In the genomic region with DNA sequence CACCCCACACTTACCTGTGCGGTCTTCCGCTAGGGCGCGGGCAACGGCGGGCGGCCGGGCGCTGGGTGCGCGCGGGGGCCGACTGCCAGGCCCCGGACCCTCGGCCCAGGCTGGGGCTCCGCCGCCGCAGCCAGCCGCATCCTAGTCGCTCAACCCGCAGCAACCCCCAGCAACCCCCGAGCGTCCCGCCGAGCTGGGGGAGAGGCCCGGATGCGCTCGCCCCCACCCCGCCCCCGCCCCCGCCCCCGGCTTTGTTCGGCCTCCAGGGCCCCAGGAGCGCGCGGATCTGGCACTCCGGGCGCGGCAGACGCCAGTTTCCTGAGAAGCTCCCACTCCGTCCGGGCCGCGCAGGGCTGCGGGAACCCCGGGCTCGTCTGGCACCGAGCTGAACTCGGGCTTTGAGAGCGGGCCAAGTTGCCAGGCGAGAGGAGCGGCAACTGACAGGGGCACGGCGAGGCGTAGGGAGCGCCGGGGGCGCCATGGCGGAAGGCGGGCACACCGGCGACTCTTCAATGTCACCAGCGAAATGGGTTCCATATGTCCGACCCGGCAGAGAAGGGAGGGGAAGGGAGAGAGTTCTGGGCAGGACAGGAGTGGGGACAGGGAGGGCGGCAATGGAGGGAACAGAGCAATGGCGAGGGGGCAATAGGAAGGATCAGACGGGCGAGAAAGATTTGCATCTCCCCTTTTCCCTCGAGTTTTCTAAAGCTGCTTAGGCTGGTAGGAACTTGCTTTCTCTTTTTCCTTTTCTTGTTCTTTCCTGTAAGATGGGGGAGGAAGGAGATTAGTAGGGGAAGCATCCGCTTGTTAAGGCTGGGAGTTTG, we compare ENCODE assay signal across 9 cellular contexts. TPM values are rescaled to one million over a fixed set of nuclear protein-coding genes. Genes with fewer than 3 reads are reported as not detected.
DNase-seq lines count a peak whose midpoint lies in the region; ATAC-seq and TF ChIP-seq lines count a peak whose summit lies in the region.
"Had no signal": no experiment of that assay in that cellular context is flagged by ENCODE, and none has a peak within 500 bp of the region (broad histone marks: within the 10 kb centered on the region; RNA-seq: fewer than 3 reads in every experiment).

No MANE protein-coding gene starts in this region.

- H3K4me1 Mint-ChIP-seq in activated T-cell treated with anti-CD3 and anti-CD28 coated beads, Interleukin-2, amount 50 U/mL, for 4 hours (ENCODE audit: low read depth), result peaks cover 10% of the 10 kb centered on the region

- no peaks in the 10 kb centered on the region for H3K9me3 ChIP-seq in mesodermal cell (ENCODE audit: control insufficient read depth, low read length)
- no peaks in the 10 kb centered on the region for H3K9me3 ChIP-seq in tibial artery

- H3K27me3 ChIP-seq in tibial artery, result peaks cover 0 to 11% of the 10 kb centered on the region in 2 donors

- peaks cover 13% of the 10 kb centered on the region for H3K27me3 Mint-ChIP-seq in activated T-cell treated with anti-CD3 and anti-CD28 coated beads, Interleukin-2, amount 50 U/mL, for 4 hours (ENCODE audit: low read depth)

- no peaks in the 10 kb centered on the region for H3K36me3 Mint-ChIP-seq in activated T-cell treated with anti-CD3 and anti-CD28 coated beads, Interleukin-2, amount 50 U/mL, for 4 hours (ENCODE audit: insufficient read depth)

- no peaks in the 10 kb centered on the region for H3K9me3 Mint-ChIP-seq in activated T-cell treated with anti-CD3 and anti-CD28 coated beads, Interleukin-2, amount 50 U/mL, for 4 hours

- intact Hi-C loops in tibial artery (cut with DNase I; ENCODE audit: low total_unique reads), result no loop called here

- peak overlapping the region; percentile 57 for H3K27ac ChIP-seq in mesodermal cell (ENCODE audit: low read depth, low read length, severe bottlenecking)
- H3K27ac ChIP-seq in tibial artery, result peak overlapping the region in 1 of 2 donors; percentile 53

- 1 to 4% methylated on average over 25 to 60 of the region's 71 CpGs for WGBS in mesodermal cell (ENCODE audit: insufficient coverage in 2 of 2), 2 experiments

- H3K4me3 ChIP-seq in mesodermal cell (ENCODE audit: extremely low read depth, insufficient read depth, low read length, poor library complexity, severe bottlenecking), result peak overlapping the region; percentile 37
- peak overlapping the region; percentile 37 to 62 for H3K4me3 ChIP-seq in tibial artery

- DNase-seq in activated T-cell treated with anti-CD3 and anti-CD28 coated beads, Interleukin-2, amount 50 U/mL, for 4 hours, result no peak
- no peak for DNase-seq in activated T-cell treated with anti-CD3 and anti-CD28 coated beads, Interleukin-2, amount 50 U/mL, for 48 hours
- peak; percentile 61 for DNase-seq in ecto neural progenitor cell (ENCODE audit: low spot score)
- no peak for DNase-seq in tibial artery
- no peak for DNase-seq in stimulated activated naive CD4-positive, alpha-beta T cell treated with Interleukin-2 at 50 U/mL for 16 hours (lab: John Stamatoyannopoulos, UW)
- DNase-seq in CD1c-positive myeloid dendritic cell (ENCODE audit: extremely low spot score), result no peak
- no peak for DNase-seq in activated gamma-delta T cell (lab: John Stamatoyannopoulos, UW)
- DNase-seq: NCI-H524 had no signal

- H3K4me1 ChIP-seq in mesodermal cell (ENCODE audit: control insufficient read depth, insufficient read depth, low read length, poor library complexity, severe bottlenecking), result peaks cover 17% of the 10 kb centered on the region
- peaks cover 0 to 24% (median 12%) of the 10 kb centered on the region in 4 donors for H3K4me1 ChIP-seq in tibial artery

- no peak for TF ChIP-seq CTCF in tibial artery (IDR thresholded peaks at IDR 0.05)

- no peak overlapping the region for H3K4me3 Mint-ChIP-seq in activated T-cell treated with anti-CD3 and anti-CD28 coated beads, Interleukin-2, amount 50 U/mL, for 4 hours

- H3K36me3 ChIP-seq in mesodermal cell (ENCODE audit: control insufficient read depth, insufficient read depth, low read length), result no peaks in the 10 kb centered on the region
- H3K36me3 ChIP-seq in tibial artery, result no peaks in the 10 kb centered on the region

- ATAC-seq in activated T-cell treated with anti-CD3 and anti-CD28 coated beads, Interleukin-2, amount 50 U/mL, for 4 hours, result peak; percentile 45 to 63

RNA-seq across cellular contexts. Expression of a gene that starts 13.7 kb away (rescaled TPM):
- total RNA-seq in activated T-cell treated with anti-CD3 and anti-CD28 coated beads, Interleukin-2, amount 50 U/mL, for 4 hours, result 1 to 10 TPM in 2 of 3 donors, under 1 TPM in 1; 0.94 to 1.6 (median 1.4) TPM
- polyA plus RNA-seq in mesodermal cell (2013, experiment 1 of 2), result 6.6 TPM
- 7.8 TPM for polyA plus RNA-seq in mesodermal cell (2013, experiment 2 of 2)

RNA-seq across cellular contexts. Expression of a gene that starts 19.5 kb away (rescaled TPM):
- 10 to 100 TPM; 12.9 to 21.3 (median 12.9) TPM for total RNA-seq in activated T-cell treated with anti-CD3 and anti-CD28 coated beads, Interleukin-2, amount 50 U/mL, for 4 hours
- polyA plus RNA-seq in mesodermal cell (2013, experiment 1 of 2), result 53.6 TPM
- 52.0 TPM for polyA plus RNA-seq in mesodermal cell (2013, experiment 2 of 2)

RNA-seq across cellular contexts. Expression of a gene that starts 25.6 kb away (rescaled TPM):
- total RNA-seq in activated T-cell treated with anti-CD3 and anti-CD28 coated beads, Interleukin-2, amount 50 U/mL, for 4 hours, result 1 to 10 TPM in 1 of 3 donors, under 1 TPM in 2; 0.50 to 1.0 (median 0.81) TPM
- polyA plus RNA-seq in mesodermal cell (2013, experiment 1 of 2), result 28.7 TPM
- polyA plus RNA-seq in mesodermal cell (2013, experiment 2 of 2), result 27.8 TPM

RNA-seq across cellular contexts. Expression of a gene that starts 29.2 kb away (rescaled TPM):
- under 1 TPM in 1 of 3 donors, not detected in 2; 0.08 TPM for total RNA-seq in activated T-cell treated with anti-CD3 and anti-CD28 coated beads, Interleukin-2, amount 50 U/mL, for 4 hours
- 13.7 TPM for polyA plus RNA-seq in mesodermal cell (2013, experiment 1 of 2)
- 15.0 TPM for polyA plus RNA-seq in mesodermal cell (2013, experiment 2 of 2)

RNA-seq across cellular contexts. Expression of a gene that starts 33.6 kb away (rescaled TPM):
- total RNA-seq in activated T-cell treated with anti-CD3 and anti-CD28 coated beads, Interleukin-2, amount 50 U/mL, for 4 hours, result not detected
- 10.0 TPM for polyA plus RNA-seq in mesodermal cell (2013, experiment 1 of 2)
- 14.1 TPM for polyA plus RNA-seq in mesodermal cell (2013, experiment 2 of 2)
